ENCODE assay signal across 8 cellular contexts in the genomic region with DNA sequence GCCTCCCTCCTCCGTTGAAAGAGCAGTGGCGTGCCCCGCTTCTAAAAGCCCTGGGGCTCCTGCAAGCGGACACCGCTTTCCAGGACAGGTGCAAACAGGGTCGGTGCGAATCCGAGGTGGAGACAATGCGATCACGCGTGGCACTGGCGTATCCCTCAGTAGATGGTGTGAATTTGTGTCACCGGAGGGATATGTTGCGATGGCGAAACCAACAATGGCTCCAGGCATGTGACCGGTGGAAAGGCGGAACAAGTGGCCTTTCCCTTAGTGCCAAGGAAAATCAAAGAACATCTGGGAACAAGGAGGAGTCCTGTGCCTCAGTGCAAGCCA.
DNase-seq lines count a peak whose midpoint lies in the region; ATAC-seq and TF ChIP-seq lines count a peak whose summit lies in the region.
"Not testable (repeated sequence)": the region's sequence is repeated elsewhere in the genome, so short reads cannot be mapped to it uniquely, and the experiment has no call there.

No MANE protein-coding gene starts in this region.

- not testable (repeated sequence) for H3K9me3 ChIP-seq in HUES6 (ENCODE audit: control insufficient read depth, insufficient read depth, low read depth, low read length); neural progenitor cell (ENCODE audit: low read depth); stomach

- not testable (repeated sequence) for H3K27ac Mint-ChIP-seq in activated T-helper 17 cell treated with anti-CD3 and anti-CD28 coated beads, Interleukin-2, amount 50 U/mL, for 72 hours; neural progenitor cell

- intact Hi-C loops in stomach (cut with DNase I; ENCODE audit: low total_unique reads): not testable (repeated sequence)

- not testable (repeated sequence) for H3K79me2 ChIP-seq in neural progenitor cell (ENCODE audit: low read depth)

- H3K27me3 ChIP-seq in HUES6 (ENCODE audit: control insufficient read depth, insufficient read depth, low read length): peaks cover 71% of the 10 kb centered on the region
- H3K27me3 ChIP-seq in kidney epithelial cell (ENCODE audit: control insufficient read depth, insufficient read depth, low read length): peaks cover 43% of the 10 kb centered on the region
- H3K27me3 ChIP-seq in neural progenitor cell: peaks cover 81% of the 10 kb centered on the region
- peaks cover 0 to 51% (median 17%) of the 10 kb centered on the region in 3 donors for H3K27me3 ChIP-seq in stomach

- not testable (repeated sequence) for H3K36me3 Mint-ChIP-seq in activated T-helper 17 cell treated with anti-CD3 and anti-CD28 coated beads, Interleukin-2, amount 50 U/mL, for 72 hours (ENCODE audit: low read depth); neural progenitor cell

- DNase-seq in AG09309 (ENCODE audit: low read depth); choroid plexus epithelial cell (ENCODE audit: low read depth); fibroblast of villous mesenchyme (ENCODE audit: low read depth); kidney epithelial cell (ENCODE audit: low read depth); neural progenitor cell (ENCODE audit: low spot score); stomach: not testable (repeated sequence)

- not testable (repeated sequence) for H3K4me1 ChIP-seq in HUES6 (ENCODE audit: control insufficient read depth, insufficient read depth, low read length); neural progenitor cell
- H3K4me1 ChIP-seq in stomach: peaks cover 13 to 32% (median 26%) of the 10 kb centered on the region in 4 donors

- peaks cover 11% of the 10 kb centered on the region for H3K4me1 Mint-ChIP-seq in activated T-helper 17 cell treated with anti-CD3 and anti-CD28 coated beads, Interleukin-2, amount 50 U/mL, for 72 hours
- H3K4me1 Mint-ChIP-seq in neural progenitor cell: peaks cover 26% of the 10 kb centered on the region

- 18 to 32% (median 21%) methylated on average over 17 of the region's 17 CpGs for WGBS in stomach, 5 donors

- not testable (repeated sequence) for H3K27ac ChIP-seq in HUES6 (ENCODE audit: low read depth, low read length); neural progenitor cell; stomach

- not testable (repeated sequence) for H4K20me1 ChIP-seq in neural progenitor cell (ENCODE audit: low read depth)

- TF ChIP-seq CTCF in AG09309 (IDR thresholded peaks at IDR 0.05; ENCODE audit: control insufficient read depth, insufficient read depth, low read depth, low read length, missing control alignments); choroid plexus epithelial cell (conservative IDR thresholded peaks at IDR 0.05; ENCODE audit: low read depth, low read length); fibroblast of villous mesenchyme (IDR thresholded peaks at IDR 0.05; ENCODE audit: insufficient read depth, low read depth, low read length); kidney epithelial cell (IDR thresholded peaks at IDR 0.05; ENCODE audit: insufficient read depth, low read length, poor library complexity, severe bottlenecking); neural progenitor cell (IDR thresholded peaks at IDR 0.05); stomach (IDR thresholded peaks at IDR 0.05): not testable (repeated sequence)

- TF ChIP-seq POLR2A in stomach (IDR thresholded peaks at IDR 0.05): not testable (repeated sequence)

- H3F3A ChIP-seq in neural progenitor cell (ENCODE audit: low read depth): not testable (repeated sequence)

- not testable (repeated sequence) for ATAC-seq in activated T-helper 17 cell treated with anti-CD3 and anti-CD28 coated beads, Interleukin-2, amount 50 U/mL, for 72 hours (replicated peaks)

- peak overlapping the region; percentile 86 for H3K4me2 ChIP-seq in neural progenitor cell

- H3K4me3 ChIP-seq in AG09309 (ENCODE audit: control insufficient read depth, low read depth, low read length): peak overlapping the region; percentile 56
- H3K4me3 ChIP-seq in HUES6 (ENCODE audit: low read depth, low read length): peak overlapping the region; percentile 56
- peak overlapping the region; percentile 51 for H3K4me3 ChIP-seq in choroid plexus epithelial cell (ENCODE audit: low read depth, low read length)
- H3K4me3 ChIP-seq in fibroblast of villous mesenchyme (ENCODE audit: low read depth, low read length): peak overlapping the region; percentile 49
- peak overlapping the region; percentile 42 for H3K4me3 ChIP-seq in kidney epithelial cell (ENCODE audit: low read depth, low read length)
- peak overlapping the region; percentile 50 for H3K4me3 ChIP-seq in neural progenitor cell
- H3K4me3 ChIP-seq in stomach: peak overlapping the region; percentile 41 to 54 (median 50)

- H3K36me3 ChIP-seq in HUES6 (ENCODE audit: control insufficient read depth, insufficient read depth, low read length); kidney epithelial cell (ENCODE audit: control insufficient read depth, insufficient read depth, low read length); neural progenitor cell; stomach: not testable (repeated sequence)

- not testable (repeated sequence) for H3K9ac ChIP-seq in HUES6 (ENCODE audit: low read length); neural progenitor cell

- peaks cover 27% of the 10 kb centered on the region for H3K27me3 Mint-ChIP-seq in activated T-helper 17 cell treated with anti-CD3 and anti-CD28 coated beads, Interleukin-2, amount 50 U/mL, for 72 hours
- H3K27me3 Mint-ChIP-seq in neural progenitor cell (ENCODE audit: insufficient read depth, low read depth): peaks cover 12% of the 10 kb centered on the region

- peak overlapping the region; percentile 72 for H3K4me3 Mint-ChIP-seq in activated T-helper 17 cell treated with anti-CD3 and anti-CD28 coated beads, Interleukin-2, amount 50 U/mL, for 72 hours
- H3K4me3 Mint-ChIP-seq in neural progenitor cell: peak overlapping the region; percentile 33

- peak overlapping the region; percentile 89 for H2AFZ ChIP-seq in neural progenitor cell (replicated peaks)

- TF ChIP-seq EP300 in stomach (IDR thresholded peaks at IDR 0.05): not testable (repeated sequence)

- H3K9me3 Mint-ChIP-seq in activated T-helper 17 cell treated with anti-CD3 and anti-CD28 coated beads, Interleukin-2, amount 50 U/mL, for 72 hours; neural progenitor cell: not testable (repeated sequence)
